Comparison of ENCODE assay signal across 18 cellular contexts in the genomic region with DNA sequence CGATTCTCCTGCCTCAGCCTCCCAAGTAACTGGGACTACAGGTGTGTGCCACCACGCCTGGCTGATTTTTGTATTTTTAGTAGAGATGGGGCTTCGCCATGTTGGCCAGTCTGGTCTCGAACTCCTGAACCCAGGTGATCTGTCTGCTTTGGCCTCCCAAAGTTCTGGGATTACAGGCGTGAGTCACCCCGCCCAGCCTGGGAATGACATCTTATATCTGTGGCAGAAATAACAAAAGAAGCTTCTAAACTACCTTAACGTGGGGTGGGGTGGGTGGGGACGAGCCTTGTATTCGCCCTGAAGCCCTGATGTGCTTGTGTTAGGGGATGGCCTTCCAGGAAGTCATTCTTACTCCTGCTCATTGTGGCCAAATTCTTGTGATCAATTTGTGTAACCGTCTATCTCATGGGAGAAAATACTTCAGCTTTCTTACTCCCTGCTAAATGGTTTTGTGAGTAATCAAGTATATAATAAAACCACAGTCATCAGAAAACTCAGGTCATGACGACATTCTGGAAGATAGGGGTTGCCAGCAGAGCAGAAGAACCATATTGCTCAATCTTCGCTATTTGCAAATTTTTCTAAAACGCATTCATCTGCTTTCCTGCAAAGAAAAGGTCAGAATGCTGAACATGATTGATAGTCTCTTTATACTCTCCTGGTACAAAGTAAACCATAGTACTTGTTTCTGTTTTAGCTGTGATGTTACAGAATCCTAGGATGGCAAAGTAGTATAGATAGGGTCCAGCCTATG.
DNase-seq lines count a peak whose midpoint lies in the region; ATAC-seq and TF ChIP-seq lines count a peak whose summit lies in the region.
"Had no signal": no experiment of that assay in that cellular context is flagged by ENCODE, and none has a peak within 500 bp of the region (broad histone marks: within the 10 kb centered on the region; RNA-seq: fewer than 3 reads in every experiment).

No MANE protein-coding gene starts in this region.

- H3K9me2 ChIP-seq in PC-3 (replicated peaks; ENCODE audit: low read length): no peaks in the 10 kb centered on the region; the same call in 1 of the 2 replicates

- H3K36me3 Mint-ChIP-seq in activated T-helper 1 cell treated with anti-CD3 and anti-CD28 coated beads, Interleukin-12 subunit alpha, Interleukin-12 subunit beta, Interleukin-2, Interleukin-4 antibody, amounts not matched to agents 30 ng/mL and 10 ng/mL and 1 ng/mL, durations not matched to agents 14 hours and 24 hours and 36 hours (ENCODE audit: low read depth): no peaks in the 10 kb centered on the region
- H3K36me3 Mint-ChIP-seq: activated naive CD8-positive, alpha-beta T cell; CD8-positive, alpha-beta memory T cell had no signal

- H3K9me3 ChIP-seq in PC-3 (ENCODE audit: low read length): no peaks in the 10 kb centered on the region
- H3K9me3 ChIP-seq: right lobe of liver had no signal

- no peaks in the 10 kb centered on the region for H3K27me3 ChIP-seq in PC-3 (ENCODE audit: low read length)
- H3K27me3 ChIP-seq: right lobe of liver had no signal

- intact Hi-C loops in PC-3 (cut with micrococcal nuclease): no loop called here
- intact Hi-C loops in activated T-helper 1 cell treated with anti-CD3 and anti-CD28 coated beads, Interleukin-12 subunit alpha, Interleukin-12 subunit beta, Interleukin-2, Interleukin-4 antibody, amounts not matched to agents 30 ng/mL and 10 ng/mL and 1 ng/mL, durations not matched to agents 14 hours and 24 hours and 36 hours (cut with micrococcal nuclease): no loop called here

- POLR2A ChIA-PET in PC-3 (lab: Charles Lee; ENCODE audit: unreplicated experiment): no interaction called here

- H3K36me3 ChIP-seq in PC-3 (ENCODE audit: low read depth, low read length): no peaks in the 10 kb centered on the region
- H3K36me3 ChIP-seq: right lobe of liver, WERI-Rb-1 had no signal

- no peak overlapping the region for H3K27ac Mint-ChIP-seq in activated T-helper 1 cell treated with anti-CD3 and anti-CD28 coated beads, Interleukin-12 subunit alpha, Interleukin-12 subunit beta, Interleukin-2, Interleukin-4 antibody, amounts not matched to agents 30 ng/mL and 10 ng/mL and 1 ng/mL, durations not matched to agents 14 hours and 24 hours and 36 hours
- H3K27ac Mint-ChIP-seq: activated naive CD8-positive, alpha-beta T cell; CD8-positive, alpha-beta memory T cell; dendritic cell treated with granulocyte-macrophage colony-stimulating factor and Interleukin-4, amounts not matched to agents 40 ng/mL and 50 ng/mL, for 4 days; nephron progenitor cell had no signal

- H3K4me1 Mint-ChIP-seq in activated T-helper 1 cell treated with anti-CD3 and anti-CD28 coated beads, Interleukin-12 subunit alpha, Interleukin-12 subunit beta, Interleukin-2, Interleukin-4 antibody, amounts not matched to agents 30 ng/mL and 10 ng/mL and 1 ng/mL, durations not matched to agents 14 hours and 24 hours and 36 hours (ENCODE audit: low read depth): no peaks in the 10 kb centered on the region
- H3K4me1 Mint-ChIP-seq: CD8-positive, alpha-beta memory T cell; nephron progenitor cell had no signal

- H3K4me1 ChIP-seq in PC-3 (ENCODE audit: insufficient read depth, low read length): peaks cover 6% of the 10 kb centered on the region; the same call in 1 of the 2 replicates
- H3K4me1 ChIP-seq: right lobe of liver had no signal

- H3F3A ChIP-seq in PC-3 (ENCODE audit: low read length, unreplicated experiment): no peaks in the 10 kb centered on the region

- H3K4me3 Mint-ChIP-seq in activated T-helper 1 cell treated with anti-CD3 and anti-CD28 coated beads, Interleukin-12 subunit alpha, Interleukin-12 subunit beta, Interleukin-2, Interleukin-4 antibody, amounts not matched to agents 30 ng/mL and 10 ng/mL and 1 ng/mL, durations not matched to agents 14 hours and 24 hours and 36 hours: no peak overlapping the region
- H3K4me3 Mint-ChIP-seq: activated naive CD8-positive, alpha-beta T cell; CD8-positive, alpha-beta memory T cell; dendritic cell treated with granulocyte-macrophage colony-stimulating factor and Interleukin-4, amounts not matched to agents 40 ng/mL and 50 ng/mL, for 4 days; nephron progenitor cell had no signal

- in situ Hi-C loops in Caki2 (cut with HindIII; ENCODE audit: low pct_unique_long_range_greater_than_20kb, low sequenced_read_pairs): no loop called here

- no peaks in the 10 kb centered on the region for H3K9me3 Mint-ChIP-seq in activated T-helper 1 cell treated with anti-CD3 and anti-CD28 coated beads, Interleukin-12 subunit alpha, Interleukin-12 subunit beta, Interleukin-2, Interleukin-4 antibody, amounts not matched to agents 30 ng/mL and 10 ng/mL and 1 ng/mL, durations not matched to agents 14 hours and 24 hours and 36 hours
- H3K9me3 Mint-ChIP-seq: dendritic cell treated with granulocyte-macrophage colony-stimulating factor and Interleukin-4, amounts not matched to agents 40 ng/mL and 50 ng/mL, for 4 days; nephron progenitor cell had no signal

- TF ChIP-seq CTCF in PC-3 (conservative IDR thresholded peaks at IDR 0.05; ENCODE audit: low read depth, low read length) (no peak), epithelial cell of esophagus (IDR thresholded peaks at IDR 0.05; ENCODE audit: insufficient read depth, low read depth, low read length, missing control alignments) (no peak), omental fat pad (IDR thresholded peaks at IDR 0.05) (no peak)

- no TSS peak for BruUV-seq in PC-3 (replicated peaks; lab: Mats Ljungman, UMichigan)

- ATAC-seq in PC-3 (peak; percentile 31; the same call in 1 of the 2 replicates), omental fat pad (ENCODE audit: low FRiP score) (peak; percentile 95), HG03039 (IDR thresholded peaks at IDR 0.05; ENCODE audit: unreplicated experiment) (no peak)
- ATAC-seq: Right ventricle myocardium inferior had no signal

- no peak overlapping the region for H3K4me2 ChIP-seq in PC-3 (ENCODE audit: low read length)

- peak overlapping the region; percentile 75 for H3K27ac ChIP-seq in PC-3 (ENCODE audit: low read length)
- H3K27ac ChIP-seq: right lobe of liver, WERI-Rb-1 had no signal

- peak overlapping the region; percentile 31; the same call in 1 of the 2 replicates for H3K9ac ChIP-seq in PC-3 (ENCODE audit: low read length)

- H3K4me3 ChIP-seq in PC-3 (ENCODE audit: low read length): no peak overlapping the region
- H3K4me3 ChIP-seq in epithelial cell of esophagus (ENCODE audit: low read length): no peak overlapping the region
- H3K4me3 ChIP-seq: right lobe of liver had no signal

- no peak overlapping the region for H2AFZ ChIP-seq in PC-3 (ENCODE audit: low read length)

- peak; percentile 68 for DNase-seq in Caki2 (ENCODE audit: low read depth)
- peak; percentile 68 for DNase-seq in PC-3
- peak; percentile 71 for DNase-seq in epithelial cell of esophagus (ENCODE audit: low read depth)
- no peak for DNase-seq in omental fat pad (ENCODE audit: low spot score)
- no peak for DNase-seq in NCI-H2196 (lab: John Stamatoyannopoulos, UW; ENCODE audit: unreplicated experiment)
- DNase-seq in activated T-helper 1 cell treated with anti-CD3 and anti-CD28 coated beads, Interleukin-12 subunit alpha, Interleukin-12 subunit beta, Interleukin-2, Interleukin-4 antibody, amounts not matched to agents 30 ng/mL and 10 ng/mL and 1 ng/mL, durations not matched to agents 14 hours and 24 hours and 36 hours (ENCODE audit: low spot score): no peak
- no peak for DNase-seq in NCI-H1694 (lab: John Stamatoyannopoulos, UW)
- DNase-seq: CD8-positive, alpha-beta memory T cell; glutamatergic neuron; NCI-H187; NCI-H748 treated with DMSO at 0.1 percent for 48 hours; nephron progenitor cell; right lobe of liver; WERI-Rb-1 had no signal

- CTCF ChIA-PET in PC-3 (lab: Charles Lee): no interaction called here

- H3K79me2 ChIP-seq in PC-3 (ENCODE audit: low read length): no peaks in the 10 kb centered on the region

- H3K27me3 Mint-ChIP-seq in activated T-helper 1 cell treated with anti-CD3 and anti-CD28 coated beads, Interleukin-12 subunit alpha, Interleukin-12 subunit beta, Interleukin-2, Interleukin-4 antibody, amounts not matched to agents 30 ng/mL and 10 ng/mL and 1 ng/mL, durations not matched to agents 14 hours and 24 hours and 36 hours (ENCODE audit: insufficient read depth): no peaks in the 10 kb centered on the region
- H3K27me3 Mint-ChIP-seq: dendritic cell treated with granulocyte-macrophage colony-stimulating factor and Interleukin-4, amounts not matched to agents 40 ng/mL and 50 ng/mL, for 4 days had no signal

- no peaks in the 10 kb centered on the region for H4K20me1 ChIP-seq in PC-3 (ENCODE audit: low read length)

Comparison
In these comparisons a context has a peak if more than half of its experiments do, and no peak if none do; other contexts are left out.
1. DNase-seq: peak in Caki2 (single experiment), PC-3 (single experiment) and epithelial cell of esophagus (single experiment); none in omental fat pad (single experiment), NCI-H2196 (single experiment), activated T-helper 1 cell treated with anti-CD3 and anti-CD28 coated beads, Interleukin-12 subunit alpha, Interleukin-12 subunit beta, Interleukin-2, Interleukin-4 antibody, amounts not matched to agents 30 ng/mL and 10 ng/mL and 1 ng/mL, durations not matched to agents 14 hours and 24 hours and 36 hours (single experiment) and NCI-H1694 (single experiment).